In the genomic region with DNA sequence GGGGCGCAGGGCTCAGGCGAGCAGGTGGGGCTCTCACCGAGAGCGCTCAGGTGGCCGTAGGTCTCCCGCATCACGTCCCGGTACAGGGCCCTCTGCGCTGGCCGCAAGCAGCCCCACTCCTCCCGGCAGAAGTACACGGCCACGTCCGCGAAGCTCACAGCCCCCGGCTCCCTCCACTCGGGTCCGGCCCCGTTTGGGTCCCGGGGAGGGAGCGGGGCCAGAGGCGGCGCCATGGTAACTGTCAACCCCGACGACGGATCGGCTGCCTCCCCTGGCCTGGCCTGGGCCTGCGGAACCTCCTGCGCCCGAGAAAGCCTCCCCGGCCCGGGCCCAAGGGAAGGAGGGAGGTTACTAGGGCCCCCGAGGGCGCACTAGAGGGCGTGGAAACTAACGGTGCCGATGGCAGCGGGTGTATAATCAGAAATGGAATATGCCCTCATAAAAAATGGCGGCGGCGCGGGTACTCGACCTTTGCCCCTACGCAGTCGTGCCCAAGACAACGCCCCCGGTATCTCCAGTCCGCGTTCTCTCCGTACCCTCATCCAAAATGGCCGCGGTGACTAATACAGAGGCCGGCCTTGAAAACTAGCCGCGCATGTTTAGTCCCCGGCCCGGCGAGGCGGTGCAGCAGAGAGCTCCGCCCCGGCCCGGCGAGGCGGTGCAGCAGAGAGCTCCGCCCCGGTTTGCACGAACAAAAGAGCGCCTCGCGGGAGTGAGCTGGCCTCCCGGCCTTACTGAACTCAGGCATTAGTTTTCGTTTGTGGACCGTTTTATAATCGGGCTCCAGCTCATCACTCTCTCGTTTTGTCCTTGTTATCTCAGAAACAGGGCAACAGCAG, we compare ENCODE assay signal across 1 cellular context.
TF ChIP-seq lines count a peak whose summit lies in the region.

A gene (minus strand): TSS at position 425 of the 839 bp plus-strand sequence. CDS start 192 bp downstream, at position 233.

TF ChIP-seq in A549, 52 proteins besides CTCF, POLR2A, EP300 and RAD21 (continued from another document):
- TF ChIP-seq, protein P1, sequence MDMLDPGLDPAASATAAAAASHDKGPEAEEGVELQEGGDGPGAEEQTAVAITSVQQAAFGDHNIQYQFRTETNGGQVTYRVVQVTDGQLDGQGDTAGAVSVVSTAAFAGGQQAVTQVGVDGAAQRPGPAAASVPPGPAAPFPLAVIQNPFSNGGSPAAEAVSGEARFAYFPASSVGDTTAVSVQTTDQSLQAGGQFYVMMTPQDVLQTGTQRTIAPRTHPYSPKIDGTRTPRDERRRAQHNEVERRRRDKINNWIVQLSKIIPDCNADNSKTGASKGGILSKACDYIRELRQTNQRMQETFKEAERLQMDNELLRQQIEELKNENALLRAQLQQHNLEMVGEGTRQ (IDR thresholded peaks at IDR 0.05): no peak
- TF ChIP-seq JUN (IDR thresholded peaks at IDR 0.05) (peak; percentile 54 to 91; a peak in 4 of 5 replicates), CHD2 (IDR thresholded peaks at IDR 0.05; ENCODE audit: low read length, partially characterized antibody) (peak; percentile 74), RNF2 (IDR thresholded peaks at IDR 0.05; ENCODE audit: borderline replicate concordance, low read depth) (no peak), ZFP36 (IDR thresholded peaks at IDR 0.05; ENCODE audit: borderline replicate concordance, partially characterized antibody) (no peak), CBX2 (IDR thresholded peaks at IDR 0.05; ENCODE audit: borderline replicate concordance, low read depth) (no peak), MYC (IDR thresholded peaks at IDR 0.05; ENCODE audit: borderline replicate concordance, low read length) (peak; percentile 57; the same call in 1 of the 2 replicates), ZC3H11A (IDR thresholded peaks at IDR 0.05) (no peak), KDM1A (IDR thresholded peaks at IDR 0.05; ENCODE audit: low read depth) (no peak), GATA3 (IDR thresholded peaks at IDR 0.05; ENCODE audit: borderline replicate concordance) (0 out of 2 replicates have a peak, but pooled peaks have one; percentile 3), HEYL (CRISPR knock-in tag; IDR thresholded peaks at IDR 0.05) (no peak), MAZ (IDR thresholded peaks at IDR 0.05; ENCODE audit: borderline replicate concordance, low read depth, low read length) (no peak), TFCP2L1 (CRISPR knock-in tag; IDR thresholded peaks at IDR 0.05) (no peak), PHF8 (IDR thresholded peaks at IDR 0.05; ENCODE audit: borderline replicate concordance, low read depth) (peak; percentile 71), TP53 (CRISPR knock-in tag; IDR thresholded peaks at IDR 0.05) (no peak), ZNF302 (CRISPR knock-in tag; IDR thresholded peaks at IDR 0.05) (no peak), FOSB (CRISPR knock-in tag; IDR thresholded peaks at IDR 0.05) (no peak), FOXS1 (CRISPR knock-in tag; IDR thresholded peaks at IDR 0.05) (no peak), NR3C1 (IDR thresholded peaks at IDR 0.05) (no peak), NPAS2 (CRISPR knock-in tag; IDR thresholded peaks at IDR 0.05; ENCODE audit: borderline replicate concordance) (no peak), FOSL2 (IDR thresholded peaks at IDR 0.05) (no peak), FOSL2 (CRISPR knock-in tag; IDR thresholded peaks at IDR 0.05) (peak; percentile 89)
- TF ChIP-seq, protein P2, sequence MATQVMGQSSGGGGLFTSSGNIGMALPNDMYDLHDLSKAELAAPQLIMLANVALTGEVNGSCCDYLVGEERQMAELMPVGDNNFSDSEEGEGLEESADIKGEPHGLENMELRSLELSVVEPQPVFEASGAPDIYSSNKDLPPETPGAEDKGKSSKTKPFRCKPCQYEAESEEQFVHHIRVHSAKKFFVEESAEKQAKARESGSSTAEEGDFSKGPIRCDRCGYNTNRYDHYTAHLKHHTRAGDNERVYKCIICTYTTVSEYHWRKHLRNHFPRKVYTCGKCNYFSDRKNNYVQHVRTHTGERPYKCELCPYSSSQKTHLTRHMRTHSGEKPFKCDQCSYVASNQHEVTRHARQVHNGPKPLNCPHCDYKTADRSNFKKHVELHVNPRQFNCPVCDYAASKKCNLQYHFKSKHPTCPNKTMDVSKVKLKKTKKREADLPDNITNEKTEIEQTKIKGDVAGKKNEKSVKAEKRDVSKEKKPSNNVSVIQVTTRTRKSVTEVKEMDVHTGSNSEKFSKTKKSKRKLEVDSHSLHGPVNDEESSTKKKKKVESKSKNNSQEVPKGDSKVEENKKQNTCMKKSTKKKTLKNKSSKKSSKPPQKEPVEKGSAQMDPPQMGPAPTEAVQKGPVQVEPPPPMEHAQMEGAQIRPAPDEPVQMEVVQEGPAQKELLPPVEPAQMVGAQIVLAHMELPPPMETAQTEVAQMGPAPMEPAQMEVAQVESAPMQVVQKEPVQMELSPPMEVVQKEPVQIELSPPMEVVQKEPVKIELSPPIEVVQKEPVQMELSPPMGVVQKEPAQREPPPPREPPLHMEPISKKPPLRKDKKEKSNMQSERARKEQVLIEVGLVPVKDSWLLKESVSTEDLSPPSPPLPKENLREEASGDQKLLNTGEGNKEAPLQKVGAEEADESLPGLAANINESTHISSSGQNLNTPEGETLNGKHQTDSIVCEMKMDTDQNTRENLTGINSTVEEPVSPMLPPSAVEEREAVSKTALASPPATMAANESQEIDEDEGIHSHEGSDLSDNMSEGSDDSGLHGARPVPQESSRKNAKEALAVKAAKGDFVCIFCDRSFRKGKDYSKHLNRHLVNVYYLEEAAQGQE (IDR thresholded peaks at IDR 0.05): peak; percentile 74
- TF ChIP-seq, protein P3, sequence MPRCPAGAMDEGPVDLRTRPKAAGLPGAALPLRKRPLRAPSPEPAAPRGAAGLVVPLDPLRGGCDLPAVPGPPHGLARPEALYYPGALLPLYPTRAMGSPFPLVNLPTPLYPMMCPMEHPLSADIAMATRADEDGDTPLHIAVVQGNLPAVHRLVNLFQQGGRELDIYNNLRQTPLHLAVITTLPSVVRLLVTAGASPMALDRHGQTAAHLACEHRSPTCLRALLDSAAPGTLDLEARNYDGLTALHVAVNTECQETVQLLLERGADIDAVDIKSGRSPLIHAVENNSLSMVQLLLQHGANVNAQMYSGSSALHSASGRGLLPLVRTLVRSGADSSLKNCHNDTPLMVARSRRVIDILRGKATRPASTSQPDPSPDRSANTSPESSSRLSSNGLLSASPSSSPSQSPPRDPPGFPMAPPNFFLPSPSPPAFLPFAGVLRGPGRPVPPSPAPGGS (IDR thresholded peaks at IDR 0.05): peak; percentile 59; the same call in 1 of the 3 replicates
